Comparison of ENCODE assay signal across 11 cellular contexts in genomic region chr6:5813625-5814027, GRCh38.
A peak's percentile ranks its signal among the peaks of the same experiment; 100 is the strongest.
DNase-seq lines count a peak whose midpoint lies in the region; ATAC-seq and TF ChIP-seq lines count a peak whose summit lies in the region.
"Had no signal": no experiment of that assay in that cellular context is flagged by ENCODE, and none has a peak within 500 bp of the region (broad histone marks: within the 10 kb centered on the region; RNA-seq: fewer than 3 reads in every experiment).

No MANE protein-coding gene starts in this region.

- H3K4me3 ChIP-seq in CD8-positive, alpha-beta memory T cell (ENCODE audit: low read length) = peak overlapping the region; percentile 16
- H3K4me3 ChIP-seq: esophagus squamous epithelium, tibial nerve had no signal

- POLR2A ChIA-PET in CD8-positive, alpha-beta memory T cell (lab: Charles Lee) = no interaction called here
- POLR2A ChIA-PET in activated CD8-positive, alpha-beta T cell treated with anti-CD3 and anti-CD28 coated beads for 36 hours (lab: Charles Lee) = no interaction called here

- no peaks in the 10 kb centered on the region for H3K9me3 ChIP-seq in CD8-positive, alpha-beta memory T cell (ENCODE audit: low read length)
- H3K9me3 ChIP-seq: Caco-2, esophagus squamous epithelium had no signal

- no peaks in the 10 kb centered on the region for H3K36me3 ChIP-seq in CD8-positive, alpha-beta memory T cell (ENCODE audit: insufficient read depth, low read length)
- H3K36me3 ChIP-seq: esophagus squamous epithelium, tibial nerve had no signal

- no peak for TF ChIP-seq CTCF in activated CD8-positive, alpha-beta T cell treated with anti-CD3 and anti-CD28 coated beads for 36 hours (IDR thresholded peaks at IDR 0.05)

- ATAC-seq in GM19025 (IDR thresholded peaks at IDR 0.05; ENCODE audit: low read depth, unreplicated experiment) (peak; percentile 77), HG02943 (IDR thresholded peaks at IDR 0.05; ENCODE audit: low read depth, unreplicated experiment) (peak; percentile 73), HG03521 (IDR thresholded peaks at IDR 0.05; ENCODE audit: unreplicated experiment) (no peak)
- ATAC-seq in activated CD8-positive, alpha-beta T cell treated with anti-CD3 and anti-CD28 coated beads for 36 hours = peak; percentile 74

- H3K4me3 Mint-ChIP-seq in CD8-positive, alpha-beta memory T cell = peak overlapping the region; percentile 0 to 75 (median 64)
- H3K4me3 Mint-ChIP-seq in activated CD8-positive, alpha-beta T cell treated with anti-CD3 and anti-CD28 coated beads for 36 hours = no peak overlapping the region

- no peak for DNase-seq in CD8-positive, alpha-beta memory T cell
- DNase-seq in activated CD8-positive, alpha-beta T cell treated with anti-CD3 and anti-CD28 coated beads for 36 hours = peak; percentile 33
- DNase-seq in RKO (ENCODE audit: low spot score) = no peak
- DNase-seq in hepatic stellate cell (ENCODE audit: low spot score) = no peak
- DNase-seq in NCI-H345 (lab: John Stamatoyannopoulos, UW) = no peak
- DNase-seq: Caco-2, esophagus squamous epithelium had no signal

- peaks cover 0 to 1% of the 10 kb centered on the region in 2 donors for H3K27me3 Mint-ChIP-seq in CD8-positive, alpha-beta memory T cell
- no peaks in the 10 kb centered on the region for H3K27me3 Mint-ChIP-seq in activated CD8-positive, alpha-beta T cell treated with anti-CD3 and anti-CD28 coated beads for 36 hours

- CTCF ChIA-PET in CD8-positive, alpha-beta memory T cell (lab: Charles Lee) = no interaction called here
- CTCF ChIA-PET in activated CD8-positive, alpha-beta T cell treated with anti-CD3 and anti-CD28 coated beads for 36 hours (lab: Charles Lee) = no interaction called here

- intact Hi-C loops in activated CD8-positive, alpha-beta T cell treated with anti-CD3 and anti-CD28 coated beads for 36 hours (cut with micrococcal nuclease) = no loop called here

- no peaks in the 10 kb centered on the region for H3K27me3 ChIP-seq in CD8-positive, alpha-beta memory T cell (ENCODE audit: insufficient read depth, low read length, poor library complexity, severe bottlenecking)
- H3K27me3 ChIP-seq: esophagus squamous epithelium, tibial nerve had no signal

- no peaks in the 10 kb centered on the region for H3K36me3 Mint-ChIP-seq in CD8-positive, alpha-beta memory T cell
- no peaks in the 10 kb centered on the region for H3K36me3 Mint-ChIP-seq in activated CD8-positive, alpha-beta T cell treated with anti-CD3 and anti-CD28 coated beads for 36 hours (ENCODE audit: low read depth)

- peaks cover 26% of the 10 kb centered on the region for H3K4me1 ChIP-seq in CD8-positive, alpha-beta memory T cell (ENCODE audit: insufficient read depth, low read length)
- H3K4me1 ChIP-seq: Caco-2, esophagus squamous epithelium, tibial nerve had no signal

- peaks cover 22 to 29% (median 28%) of the 10 kb centered on the region in 3 donors for H3K4me1 Mint-ChIP-seq in CD8-positive, alpha-beta memory T cell
- H3K4me1 Mint-ChIP-seq in activated CD8-positive, alpha-beta T cell treated with anti-CD3 and anti-CD28 coated beads for 36 hours (ENCODE audit: low read depth) = peaks cover 26% of the 10 kb centered on the region

- no peak overlapping the region for H3K27ac ChIP-seq in CD8-positive, alpha-beta memory T cell (ENCODE audit: low read depth, low read length)
- H3K27ac ChIP-seq: esophagus squamous epithelium, tibial nerve had no signal

- H3K27ac Mint-ChIP-seq in CD8-positive, alpha-beta memory T cell = peak overlapping the region; percentile 1 to 95 (median 52)
- peak overlapping the region; percentile 4 for H3K27ac Mint-ChIP-seq in activated CD8-positive, alpha-beta T cell treated with anti-CD3 and anti-CD28 coated beads for 36 hours

- H3K9me3 Mint-ChIP-seq in CD8-positive, alpha-beta memory T cell = no peaks in the 10 kb centered on the region
- H3K9me3 Mint-ChIP-seq in activated CD8-positive, alpha-beta T cell treated with anti-CD3 and anti-CD28 coated beads for 36 hours = no peaks in the 10 kb centered on the region
